ENCODE assay signal across 17 cellular contexts in genomic region chr3:42375121-42375520, GRCh38. TPM values are rescaled to one million over a fixed set of nuclear protein-coding genes. Genes with fewer than 3 reads are reported as not detected.
"Had no signal": no experiment of that assay in that cellular context is flagged by ENCODE, and none has a peak within 500 bp of the region (broad histone marks: within the 10 kb centered on the region; RNA-seq: fewer than 3 reads in every experiment).

No MANE protein-coding gene starts in this region.

- H3K36me3 Mint-ChIP-seq: activated CD8-positive, alpha-beta memory T cell treated with anti-CD3 and anti-CD28 coated beads, Interleukin-2, amount 10 ng/mL, durations not matched to agents 7 days and 5 days had no signal

- H3K4me3 ChIP-seq: testis had no signal

- H3K9me3 Mint-ChIP-seq: activated T-cell treated with anti-CD3 and anti-CD28 coated beads, Interleukin-2, amount 50 U/mL, for 24 hours; neural crest cell had no signal

- H3K4me1 ChIP-seq: parathyroid adenoma, testis had no signal

- H2AFZ ChIP-seq: parathyroid adenoma had no signal

- DNase-seq: activated CD4-positive, CD25-positive, alpha-beta regulatory T cell; activated CD8-positive, alpha-beta memory T cell treated with anti-CD3 and anti-CD28 coated beads, Interleukin-2, amount 10 ng/mL, durations not matched to agents 7 days and 5 days; activated naive CD8-positive, alpha-beta T cell treated with anti-CD3 and anti-CD28 coated beads for 36 hours; activated T-cell treated with anti-CD3 and anti-CD28 coated beads, Interleukin-2, amount 50 U/mL, for 24 hours; brain microvascular endothelial cell; erythroblast; hippocampal formation; kidney glomerular epithelial cell; retina; stimulated activated CD4-positive, alpha-beta T cell treated with anti-CD3 and anti-CD28 coated beads, Interleukin-4, amount 100 ng/mL, for 1 hour; stimulated activated naive CD8-positive, alpha-beta T cell treated with anti-CD3 and anti-CD28 coated beads, Interleukin-15, amount 100 ng/mL, for 72 hours; testis had no signal

- H3K9me3 ChIP-seq: testis had no signal

- H3K4me1 Mint-ChIP-seq: neural crest cell had no signal

- H3K27ac Mint-ChIP-seq: activated CD8-positive, alpha-beta memory T cell treated with anti-CD3 and anti-CD28 coated beads, Interleukin-2, amount 10 ng/mL, durations not matched to agents 7 days and 5 days; activated naive CD8-positive, alpha-beta T cell treated with anti-CD3 and anti-CD28 coated beads for 36 hours; activated T-cell treated with anti-CD3 and anti-CD28 coated beads, Interleukin-2, amount 50 U/mL, for 24 hours; stimulated activated naive CD8-positive, alpha-beta T cell treated with anti-CD3 and anti-CD28 coated beads, Interleukin-15, amount 100 ng/mL, for 72 hours had no signal

- H3K27ac ChIP-seq: brain microvascular endothelial cell, parathyroid adenoma, testis had no signal

- H3K4me3 Mint-ChIP-seq: activated CD8-positive, alpha-beta memory T cell treated with anti-CD3 and anti-CD28 coated beads, Interleukin-2, amount 10 ng/mL, durations not matched to agents 7 days and 5 days; activated naive CD8-positive, alpha-beta T cell treated with anti-CD3 and anti-CD28 coated beads for 36 hours; activated T-cell treated with anti-CD3 and anti-CD28 coated beads, Interleukin-2, amount 50 U/mL, for 24 hours; neural crest cell; stimulated activated naive CD8-positive, alpha-beta T cell treated with anti-CD3 and anti-CD28 coated beads, Interleukin-15, amount 100 ng/mL, for 72 hours had no signal

- H3K36me3 ChIP-seq: brain microvascular endothelial cell had no signal

- H3K9ac ChIP-seq: parathyroid adenoma had no signal

- H3K27me3 Mint-ChIP-seq: activated naive CD8-positive, alpha-beta T cell treated with anti-CD3 and anti-CD28 coated beads for 36 hours; activated T-cell treated with anti-CD3 and anti-CD28 coated beads, Interleukin-2, amount 50 U/mL, for 24 hours had no signal

- H3K27me3 ChIP-seq: testis had no signal

- H3K79me2 ChIP-seq: parathyroid adenoma had no signal

RNA-seq across cellular contexts. Expression of gene LYZL4, which starts 35.3 kb away (rescaled TPM):
- total RNA-seq: activated CD8-positive, alpha-beta memory T cell treated with anti-CD3 and anti-CD28 coated beads, Interleukin-2, amount 10 ng/mL, durations not matched to agents 7 days and 5 days; activated naive CD8-positive, alpha-beta T cell treated with anti-CD3 and anti-CD28 coated beads for 36 hours; glomerular endothelial cell; lower leg skin; neural crest cell; urinary bladder had no signal
- polyA plus RNA-seq: urinary bladder had no signal
